In the genomic region with DNA sequence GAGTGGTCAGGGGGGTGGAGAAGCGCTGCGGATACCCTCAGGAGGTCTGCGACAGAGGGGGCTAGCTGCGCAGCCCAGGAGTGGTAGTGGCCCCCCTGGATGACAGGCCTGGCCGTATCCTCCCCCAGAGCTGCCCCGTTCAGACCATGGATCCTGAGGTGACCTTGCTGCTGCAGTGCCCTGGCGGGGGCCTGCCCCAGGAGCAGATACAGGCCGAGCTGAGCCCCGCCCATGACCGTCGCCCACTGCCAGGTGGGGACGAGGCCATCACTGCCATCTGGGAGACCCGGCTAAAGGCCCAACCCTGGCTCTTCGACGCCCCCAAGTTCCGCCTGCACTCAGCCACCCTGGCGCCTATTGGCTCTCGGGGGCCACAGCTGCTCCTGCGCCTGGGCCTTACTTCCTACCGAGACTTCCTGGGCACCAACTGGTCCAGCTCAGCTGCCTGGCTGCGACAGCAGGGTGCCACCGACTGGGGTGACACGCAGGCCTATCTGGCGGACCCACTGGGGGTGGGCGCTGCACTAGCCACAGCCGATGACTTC, we compare ENCODE assay signal across 8 cellular contexts. TPM values are rescaled to one million over a fixed set of nuclear protein-coding genes. Genes with fewer than 3 reads are reported as not detected.
DNase-seq lines count a peak whose midpoint lies in the region; ATAC-seq, FAIRE-seq and TF ChIP-seq lines count a peak whose summit lies in the region.

No MANE protein-coding gene starts in this region.

- intact Hi-C loops in left ventricle myocardium superior (cut with micrococcal nuclease) = no loop called here

- DNase-seq in GM10248 (ENCODE audit: extremely low spot score) = peak; percentile 81
- DNase-seq in RCC 7860 (ENCODE audit: low spot score) = peak; percentile 36
- peak; percentile 66 to 88 for DNase-seq in activated naive CD4-positive, alpha-beta T cell treated with anti-CD3 and anti-CD28 coated beads, Interleukin-2, amount 50 U/mL, for 72 hours (ENCODE audit: low spot score in 2 of 2)
- DNase-seq in left ventricle myocardium superior = peak; percentile 78
- DNase-seq in skeletal muscle cell (ENCODE audit: low read depth) = no peak
- no peak for DNase-seq in H54 (ENCODE audit: insufficient read length, low spot score)
- no peak for DNase-seq in NCI-H446 treated with DMSO at 0.1 percent for 48 hours (lab: John Stamatoyannopoulos, UW)

- POLR2A ChIA-PET in GM10248 (lab: Yijun Ruan, JAX) = interaction anchor here (0.5 to 3.8 kb wide), 7 partner anchors 10 to 1662 kb away, joined by 3 to 21 read pairs (median 5); partner anchors contain the start of genes BAD, FERMT3, FIBP and FKBP2

- H3K9me3 Mint-ChIP-seq in activated naive CD4-positive, alpha-beta T cell treated with anti-CD3 and anti-CD28 coated beads, Interleukin-2, amount 50 U/mL, for 72 hours = no peaks in the 10 kb centered on the region

- peaks cover 0 to 8% of the 10 kb centered on the region in 2 donors for H3K36me3 Mint-ChIP-seq in activated naive CD4-positive, alpha-beta T cell treated with anti-CD3 and anti-CD28 coated beads, Interleukin-2, amount 50 U/mL, for 72 hours

- no peak for TF ChIP-seq CTCF in GM10248 (IDR thresholded peaks at IDR 0.05; ENCODE audit: control extremely low read depth, extremely low read depth, low read depth, missing control alignments)

- H3K4me3 ChIP-seq in skeletal muscle cell (ENCODE audit: low read depth, low read length) = peak overlapping the region; percentile 74

- CTCF ChIA-PET in GM10248 (lab: Yijun Ruan, JAX) = interaction anchor here (0.9 to 30.9 kb wide), 13 partner anchors 10 to 243 kb away, joined by 3 to 368 read pairs (median 5); partner anchors contain the start of genes CATSPERZ, FERMT3, FKBP2 and PLCB3

- no peak for TF ChIP-seq POLR2A in H54 (IDR thresholded peaks at IDR 0.05; ENCODE audit: low read depth, low read length)

- ATAC-seq in HG03432 (IDR thresholded peaks at IDR 0.05; ENCODE audit: unreplicated experiment) (peak; percentile 35), left ventricle myocardium superior (peak; percentile 47)
- peak; percentile 68 to 70 for ATAC-seq in activated naive CD4-positive, alpha-beta T cell treated with anti-CD3 and anti-CD28 coated beads, Interleukin-2, amount 50 U/mL, for 72 hours

- FAIRE-seq in RCC 7860 (lab: Jason Lieb, UNC) (no peak), H54 (lab: Jason Lieb, UNC) (no peak)

- peak overlapping the region; percentile 74 to 92 for H3K27ac Mint-ChIP-seq in activated naive CD4-positive, alpha-beta T cell treated with anti-CD3 and anti-CD28 coated beads, Interleukin-2, amount 50 U/mL, for 72 hours

RNA-seq across cellular contexts. Expression of gene NUDT22, which starts 0.5 kb away (rescaled TPM):
- total RNA-seq in activated naive CD4-positive, alpha-beta T cell treated with anti-CD3 and anti-CD28 coated beads, Interleukin-2, amount 50 U/mL, for 72 hours = 10 to 100 TPM; 87.4 to 88.8 TPM
- total RNA-seq in left ventricle myocardium superior = 73.9 TPM

RNA-seq across cellular contexts. Expression of gene TRPT1, which starts 0.6 kb away (rescaled TPM):
- total RNA-seq in activated naive CD4-positive, alpha-beta T cell treated with anti-CD3 and anti-CD28 coated beads, Interleukin-2, amount 50 U/mL, for 72 hours = 10 to 100 TPM; 31.2 to 36.5 TPM
- 84.9 TPM for total RNA-seq in left ventricle myocardium superior

RNA-seq across cellular contexts. Expression of gene DNAJC4, which starts 3.8 kb away (rescaled TPM):
- total RNA-seq in activated naive CD4-positive, alpha-beta T cell treated with anti-CD3 and anti-CD28 coated beads, Interleukin-2, amount 50 U/mL, for 72 hours = 10 to 100 TPM; 26.7 to 48.7 TPM
- total RNA-seq in left ventricle myocardium superior = 59.1 TPM

RNA-seq across cellular contexts. Expression of gene VEGFB, which starts 7.8 kb away (rescaled TPM):
- total RNA-seq in activated naive CD4-positive, alpha-beta T cell treated with anti-CD3 and anti-CD28 coated beads, Interleukin-2, amount 50 U/mL, for 72 hours = 100 to 1,000 TPM in 1 of 2 donors, 10 to 100 TPM in 1; 57.6 to 119 TPM
- 305 TPM for total RNA-seq in left ventricle myocardium superior

RNA-seq across cellular contexts. Expression of gene FKBP2, which starts 14.3 kb away (rescaled TPM):
- total RNA-seq in activated naive CD4-positive, alpha-beta T cell treated with anti-CD3 and anti-CD28 coated beads, Interleukin-2, amount 50 U/mL, for 72 hours = 10 to 100 TPM; 27.7 to 36.0 TPM
- total RNA-seq in left ventricle myocardium superior = 50.0 TPM

Comparison
In these comparisons a context has a peak if more than half of its experiments do, and no peak if none do; other contexts are left out.
1. DNase-seq: peak in GM10248 (single experiment), RCC 7860 (single experiment), activated naive CD4-positive, alpha-beta T cell treated with anti-CD3 and anti-CD28 coated beads, Interleukin-2, amount 50 U/mL, for 72 hours (2 of 2) and left ventricle myocardium superior (single experiment); none in skeletal muscle cell (single experiment), H54 (single experiment) and NCI-H446 treated with DMSO at 0.1 percent for 48 hours (single experiment).
2. Peak in every context shown above with its lines, with median percentiles within 50 percentile points of each other: ATAC-seq.